In the genomic region with DNA sequence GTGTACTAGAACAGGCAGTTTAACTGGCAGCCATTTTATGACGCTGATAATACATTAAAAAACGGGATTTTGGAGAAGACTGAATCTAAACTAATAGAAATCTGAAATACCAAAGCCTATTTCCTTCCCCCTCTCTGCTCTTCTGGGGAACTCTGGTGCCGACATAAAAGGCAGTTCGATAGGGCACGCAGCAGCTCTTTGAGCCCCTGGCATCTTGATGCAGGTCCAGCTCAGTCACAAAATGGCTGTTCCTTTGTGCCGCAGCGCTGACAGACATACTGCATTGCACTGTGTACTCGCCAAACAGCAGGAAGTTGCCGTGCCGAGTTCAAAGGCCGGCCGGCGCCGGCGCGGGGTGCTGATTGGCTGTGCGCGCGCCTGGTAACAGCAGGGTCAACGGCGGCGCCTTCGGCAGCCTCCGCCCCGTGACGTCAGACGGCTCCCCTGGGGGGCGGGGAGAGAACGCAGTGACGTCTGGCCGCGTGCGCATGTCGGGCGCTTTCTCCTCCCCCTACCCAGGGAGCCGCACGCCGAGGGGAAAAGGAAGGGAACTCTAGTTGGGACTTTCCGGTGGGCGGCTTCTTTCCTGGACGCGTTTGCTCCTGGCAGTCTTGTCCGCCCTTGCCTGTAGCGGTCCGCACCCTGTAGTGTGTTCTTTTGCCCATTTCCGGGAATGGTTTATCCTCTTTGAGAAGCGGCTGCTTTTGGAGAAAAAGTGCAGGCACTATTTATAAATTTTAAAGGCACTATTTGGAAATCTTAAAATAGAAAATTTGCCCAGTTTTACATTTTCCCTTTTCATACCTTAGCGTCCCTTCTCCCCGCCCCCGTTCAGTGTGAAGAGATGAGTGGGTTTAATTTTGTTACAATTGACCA, we compare ENCODE assay signal across 1 cellular context.
TF ChIP-seq lines count a peak whose summit lies in the region.

No MANE protein-coding gene starts in this region.

TF ChIP-seq in HepG2, 621 proteins besides CTCF, POLR2A, EP300 and RAD21 (continued from another document and continues in another):
- TF ChIP-seq, protein P1, sequence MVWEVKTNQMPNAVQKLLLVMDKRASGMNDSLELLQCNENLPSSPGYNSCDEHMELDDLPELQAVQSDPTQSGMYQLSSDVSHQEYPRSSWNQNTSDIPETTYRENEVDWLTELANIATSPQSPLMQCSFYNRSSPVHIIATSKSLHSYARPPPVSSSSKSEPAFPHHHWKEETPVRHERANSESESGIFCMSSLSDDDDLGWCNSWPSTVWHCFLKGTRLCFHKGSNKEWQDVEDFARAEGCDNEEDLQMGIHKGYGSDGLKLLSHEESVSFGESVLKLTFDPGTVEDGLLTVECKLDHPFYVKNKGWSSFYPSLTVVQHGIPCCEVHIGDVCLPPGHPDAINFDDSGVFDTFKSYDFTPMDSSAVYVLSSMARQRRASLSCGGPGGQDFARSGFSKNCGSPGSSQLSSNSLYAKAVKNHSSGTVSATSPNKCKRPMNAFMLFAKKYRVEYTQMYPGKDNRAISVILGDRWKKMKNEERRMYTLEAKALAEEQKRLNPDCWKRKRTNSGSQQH (CRISPR knock-in tag; IDR thresholded peaks at IDR 0.05; ENCODE audit: low read depth) = peak; percentile 68
- TF ChIP-seq, protein P2, sequence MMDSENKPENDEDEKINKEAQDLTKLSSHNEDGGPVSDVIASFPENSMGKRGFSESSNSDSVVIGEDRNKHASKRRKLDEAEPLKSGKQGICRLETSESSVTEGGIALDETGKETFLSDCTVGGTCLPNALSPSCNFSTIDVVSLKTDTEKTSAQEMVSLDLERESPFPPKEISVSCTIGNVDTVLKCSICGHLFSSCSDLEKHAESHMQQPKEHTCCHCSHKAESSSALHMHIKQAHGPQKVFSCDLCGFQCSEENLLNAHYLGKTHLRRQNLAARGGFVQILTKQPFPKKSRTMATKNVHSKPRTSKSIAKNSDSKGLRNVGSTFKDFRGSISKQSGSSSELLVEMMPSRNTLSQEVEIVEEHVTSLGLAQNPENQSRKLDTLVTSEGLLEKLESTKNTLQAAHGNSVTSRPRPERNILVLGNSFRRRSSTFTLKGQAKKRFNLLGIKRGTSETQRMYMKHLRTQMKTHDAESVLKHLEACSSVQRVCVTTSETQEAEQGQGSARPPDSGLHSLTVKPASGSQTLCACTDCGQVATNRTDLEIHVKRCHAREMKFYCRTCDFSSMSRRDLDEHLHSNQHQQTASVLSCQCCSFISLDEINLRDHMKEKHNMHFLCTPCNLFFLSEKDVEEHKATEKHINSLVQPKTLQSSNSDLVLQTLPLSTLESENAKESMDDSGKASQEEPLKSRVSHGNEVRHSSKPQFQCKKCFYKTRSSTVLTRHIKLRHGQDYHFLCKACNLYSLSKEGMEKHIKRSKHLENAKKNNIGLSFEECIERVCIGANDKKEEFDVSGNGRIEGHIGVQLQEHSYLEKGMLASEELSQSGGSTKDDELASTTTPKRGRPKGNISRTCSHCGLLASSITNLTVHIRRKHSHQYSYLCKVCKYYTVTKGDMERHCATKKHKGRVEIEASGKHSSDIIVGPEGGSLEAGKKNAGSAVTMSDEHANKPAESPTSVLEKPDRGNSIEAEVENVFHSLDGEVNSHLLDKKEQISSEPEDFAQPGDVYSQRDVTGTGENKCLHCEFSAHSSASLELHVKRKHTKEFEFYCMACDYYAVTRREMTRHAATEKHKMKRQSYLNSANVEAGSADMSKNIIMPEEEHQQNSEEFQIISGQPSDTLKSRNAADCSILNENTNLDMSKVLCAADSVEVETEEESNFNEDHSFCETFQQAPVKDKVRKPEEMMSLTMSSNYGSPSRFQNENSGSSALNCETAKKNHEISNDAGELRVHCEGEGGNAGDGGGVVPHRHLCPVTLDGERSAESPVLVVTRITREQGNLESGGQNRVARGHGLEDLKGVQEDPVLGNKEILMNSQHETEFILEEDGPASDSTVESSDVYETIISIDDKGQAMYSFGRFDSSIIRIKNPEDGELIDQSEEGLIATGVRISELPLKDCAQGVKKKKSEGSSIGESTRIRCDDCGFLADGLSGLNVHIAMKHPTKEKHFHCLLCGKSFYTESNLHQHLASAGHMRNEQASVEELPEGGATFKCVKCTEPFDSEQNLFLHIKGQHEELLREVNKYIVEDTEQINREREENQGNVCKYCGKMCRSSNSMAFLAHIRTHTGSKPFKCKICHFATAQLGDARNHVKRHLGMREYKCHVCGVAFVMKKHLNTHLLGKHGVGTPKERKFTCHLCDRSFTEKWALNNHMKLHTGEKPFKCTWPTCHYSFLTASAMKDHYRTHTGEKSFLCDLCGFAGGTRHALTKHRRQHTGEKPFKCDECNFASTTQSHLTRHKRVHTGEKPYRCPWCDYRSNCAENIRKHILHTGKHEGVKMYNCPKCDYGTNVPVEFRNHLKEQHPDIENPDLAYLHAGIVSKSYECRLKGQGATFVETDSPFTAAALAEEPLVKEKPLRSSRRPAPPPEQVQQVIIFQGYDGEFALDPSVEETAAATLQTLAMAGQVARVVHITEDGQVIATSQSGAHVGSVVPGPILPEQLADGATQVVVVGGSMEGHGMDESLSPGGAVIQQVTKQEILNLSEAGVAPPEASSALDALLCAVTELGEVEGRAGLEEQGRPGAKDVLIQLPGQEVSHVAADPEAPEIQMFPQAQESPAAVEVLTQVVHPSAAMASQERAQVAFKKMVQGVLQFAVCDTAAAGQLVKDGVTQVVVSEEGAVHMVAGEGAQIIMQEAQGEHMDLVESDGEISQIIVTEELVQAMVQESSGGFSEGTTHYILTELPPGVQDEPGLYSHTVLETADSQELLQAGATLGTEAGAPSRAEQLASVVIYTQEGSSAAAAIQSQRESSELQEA (CRISPR knock-in tag; IDR thresholded peaks at IDR 0.05; ENCODE audit: not compliant biosample characterization) = no peak
- TF ChIP-seq, protein P3, sequence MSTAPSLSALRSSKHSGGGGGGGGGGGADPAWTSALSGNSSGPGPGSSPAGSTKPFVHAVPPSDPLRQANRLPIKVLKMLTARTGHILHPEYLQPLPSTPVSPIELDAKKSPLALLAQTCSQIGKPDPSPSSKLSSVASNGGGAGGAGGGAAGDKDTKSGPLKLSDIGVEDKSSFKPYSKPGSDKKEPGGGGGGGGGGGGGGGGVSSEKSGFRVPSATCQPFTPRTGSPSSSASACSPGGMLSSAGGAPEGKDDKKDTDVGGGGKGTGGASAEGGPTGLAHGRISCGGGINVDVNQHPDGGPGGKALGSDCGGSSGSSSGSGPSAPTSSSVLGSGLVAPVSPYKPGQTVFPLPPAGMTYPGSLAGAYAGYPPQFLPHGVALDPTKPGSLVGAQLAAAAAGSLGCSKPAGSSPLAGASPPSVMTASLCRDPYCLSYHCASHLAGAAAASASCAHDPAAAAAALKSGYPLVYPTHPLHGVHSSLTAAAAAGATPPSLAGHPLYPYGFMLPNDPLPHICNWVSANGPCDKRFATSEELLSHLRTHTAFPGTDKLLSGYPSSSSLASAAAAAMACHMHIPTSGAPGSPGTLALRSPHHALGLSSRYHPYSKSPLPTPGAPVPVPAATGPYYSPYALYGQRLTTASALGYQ (CRISPR knock-in tag; IDR thresholded peaks at IDR 0.05) = peak; percentile 72; the same call in 1 of the 2 replicates
- 0 out of 2 replicates have a peak, but pooled peaks have one; percentile 30 for TF ChIP-seq ZNF230 (CRISPR knock-in tag; IDR thresholded peaks at IDR 0.05)
- peak; percentile 64 for TF ChIP-seq NCOA2 (CRISPR knock-in tag; IDR thresholded peaks at IDR 0.05)
- peak; percentile 85; the same call in 1 of the 2 replicates for TF ChIP-seq ZNF275 (CRISPR knock-in tag; IDR thresholded peaks at IDR 0.05; ENCODE audit: borderline replicate concordance)
- no peak for TF ChIP-seq IKZF1 (IDR thresholded peaks at IDR 0.05)
- TF ChIP-seq, protein P4, sequence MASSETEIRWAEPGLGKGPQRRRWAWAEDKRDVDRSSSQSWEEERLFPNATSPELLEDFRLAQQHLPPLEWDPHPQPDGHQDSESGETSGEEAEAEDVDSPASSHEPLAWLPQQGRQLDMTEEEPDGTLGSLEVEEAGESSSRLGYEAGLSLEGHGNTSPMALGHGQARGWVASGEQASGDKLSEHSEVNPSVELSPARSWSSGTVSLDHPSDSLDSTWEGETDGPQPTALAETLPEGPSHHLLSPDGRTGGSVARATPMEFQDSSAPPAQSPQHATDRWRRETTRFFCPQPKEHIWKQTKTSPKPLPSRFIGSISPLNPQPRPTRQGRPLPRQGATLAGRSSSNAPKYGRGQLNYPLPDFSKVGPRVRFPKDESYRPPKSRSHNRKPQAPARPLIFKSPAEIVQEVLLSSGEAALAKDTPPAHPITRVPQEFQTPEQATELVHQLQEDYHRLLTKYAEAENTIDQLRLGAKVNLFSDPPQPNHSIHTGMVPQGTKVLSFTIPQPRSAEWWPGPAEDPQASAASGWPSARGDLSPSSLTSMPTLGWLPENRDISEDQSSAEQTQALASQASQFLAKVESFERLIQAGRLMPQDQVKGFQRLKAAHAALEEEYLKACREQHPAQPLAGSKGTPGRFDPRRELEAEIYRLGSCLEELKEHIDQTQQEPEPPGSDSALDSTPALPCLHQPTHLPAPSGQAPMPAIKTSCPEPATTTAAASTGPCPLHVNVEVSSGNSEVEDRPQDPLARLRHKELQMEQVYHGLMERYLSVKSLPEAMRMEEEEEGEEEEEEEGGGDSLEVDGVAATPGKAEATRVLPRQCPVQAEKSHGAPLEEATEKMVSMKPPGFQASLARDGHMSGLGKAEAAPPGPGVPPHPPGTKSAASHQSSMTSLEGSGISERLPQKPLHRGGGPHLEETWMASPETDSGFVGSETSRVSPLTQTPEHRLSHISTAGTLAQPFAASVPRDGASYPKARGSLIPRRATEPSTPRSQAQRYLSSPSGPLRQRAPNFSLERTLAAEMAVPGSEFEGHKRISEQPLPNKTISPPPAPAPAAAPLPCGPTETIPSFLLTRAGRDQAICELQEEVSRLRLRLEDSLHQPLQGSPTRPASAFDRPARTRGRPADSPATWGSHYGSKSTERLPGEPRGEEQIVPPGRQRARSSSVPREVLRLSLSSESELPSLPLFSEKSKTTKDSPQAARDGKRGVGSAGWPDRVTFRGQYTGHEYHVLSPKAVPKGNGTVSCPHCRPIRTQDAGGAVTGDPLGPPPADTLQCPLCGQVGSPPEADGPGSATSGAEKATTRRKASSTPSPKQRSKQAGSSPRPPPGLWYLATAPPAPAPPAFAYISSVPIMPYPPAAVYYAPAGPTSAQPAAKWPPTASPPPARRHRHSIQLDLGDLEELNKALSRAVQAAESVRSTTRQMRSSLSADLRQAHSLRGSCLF (CRISPR knock-in tag; IDR thresholded peaks at IDR 0.05; ENCODE audit: borderline replicate concordance) = no peak
- TF ChIP-seq ZNF510 (CRISPR knock-in tag; IDR thresholded peaks at IDR 0.05; ENCODE audit: low read depth) = no peak
- 0 out of 2 replicates have a peak, but pooled peaks have one; percentile 24 for TF ChIP-seq ZNF644 (CRISPR knock-in tag; IDR thresholded peaks at IDR 0.05; ENCODE audit: low read depth)
- TF ChIP-seq BHLHE40 (IDR thresholded peaks at IDR 0.05; ENCODE audit: low read length) = peak; percentile 68; the same call in 1 of the 2 replicates
- peak; percentile 89; the same call in 1 of the 2 replicates for TF ChIP-seq TBX2 (CRISPR knock-in tag; IDR thresholded peaks at IDR 0.05; ENCODE audit: borderline replicate concordance)
- peak; percentile 39; the same call in 1 of the 2 replicates for TF ChIP-seq SNAPC2 (CRISPR knock-in tag; IDR thresholded peaks at IDR 0.05)
- TF ChIP-seq ETV5 (CRISPR knock-in tag; IDR thresholded peaks at IDR 0.05; ENCODE audit: borderline replicate concordance) = peak; percentile 85
- peak; percentile 74 for TF ChIP-seq SKI (IDR thresholded peaks at IDR 0.05; ENCODE audit: partially characterized antibody)
- TF ChIP-seq ZNF569 (CRISPR knock-in tag; IDR thresholded peaks at IDR 0.05; ENCODE audit: borderline replicate concordance) = 0 out of 2 replicates have a peak, but pooled peaks have one; percentile 49
- TF ChIP-seq ZNF30 (CRISPR knock-in tag; IDR thresholded peaks at IDR 0.05) = no peak
- peak; percentile 30; the same call in 1 of the 2 replicates for TF ChIP-seq NKX3-1 (CRISPR knock-in tag; IDR thresholded peaks at IDR 0.05)
- TF ChIP-seq ELF1 (CRISPR knock-in tag; IDR thresholded peaks at IDR 0.05) = peak; percentile 92
- peak; percentile 85 for TF ChIP-seq IKZF5 (CRISPR knock-in tag; IDR thresholded peaks at IDR 0.05)
- no peak for TF ChIP-seq ARNT2 (CRISPR knock-in tag; IDR thresholded peaks at IDR 0.05; ENCODE audit: low read depth)
- peak; percentile 70; the same call in 1 of the 2 replicates for TF ChIP-seq TFAP4 (IDR thresholded peaks at IDR 0.05; ENCODE audit: borderline replicate concordance, low read depth)
- TF ChIP-seq ZNF362 (CRISPR knock-in tag; IDR thresholded peaks at IDR 0.05; ENCODE audit: borderline replicate concordance) = peak; percentile 66; the same call in 1 of the 2 replicates
